ENCODE assay signal across 8 cellular contexts in the genomic region with DNA sequence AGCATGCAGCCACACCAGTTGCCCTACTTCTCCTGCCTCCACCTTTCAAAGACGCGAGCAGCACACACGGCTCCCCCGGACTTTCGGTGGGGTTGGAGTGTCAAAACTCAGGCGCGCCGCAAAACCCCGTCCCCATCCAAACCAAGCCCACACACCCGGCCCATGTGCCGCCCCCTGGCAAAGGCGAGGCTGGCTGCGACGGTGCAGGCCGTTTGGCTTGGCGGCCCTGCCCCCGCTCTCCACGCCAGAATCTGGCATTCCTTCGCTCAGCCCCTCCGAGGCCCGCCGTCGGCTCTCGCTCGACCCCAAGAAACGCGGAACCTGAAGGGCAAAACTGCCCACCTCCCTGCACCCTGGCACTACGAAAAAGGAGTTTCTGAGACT. TPM values are rescaled to one million over a fixed set of nuclear protein-coding genes. Genes with fewer than 3 reads are reported as not detected.
DNase-seq lines count a peak whose midpoint lies in the region; TF ChIP-seq lines count a peak whose summit lies in the region.
"Not testable (repeated sequence)": the region's sequence is repeated elsewhere in the genome, so short reads cannot be mapped to it uniquely, and the experiment has no call there.

No MANE protein-coding gene starts in this region.

- WGBS in urinary bladder, result under 1% methylated on average over 15 of the region's 28 CpGs

- H3K36me3 ChIP-seq in ES-I3 (ENCODE audit: insufficient read depth, low read length); OCI-LY7 (ENCODE audit: insufficient read depth, low read length); urinary bladder (ENCODE audit: insufficient read depth): not testable (repeated sequence)

- peak overlapping the region; percentile 70 for H3K4me3 ChIP-seq in OCI-LY7 (ENCODE audit: low read depth, low read length, poor library complexity, severe bottlenecking)
- H3K4me3 ChIP-seq in mononuclear cell (ENCODE audit: low read length), result peak overlapping the region; percentile 42
- peak overlapping the region; percentile 57 to 86 (median 61) for H3K4me3 ChIP-seq in skin epidermis
- H3K4me3 ChIP-seq in urinary bladder (ENCODE audit: low read depth, low read length), result peak overlapping the region; percentile 45

- POLR2A ChIA-PET in OCI-LY7 (lab: Charles Lee); MCF 10A (lab: Yijun Ruan, JAX): not testable (repeated sequence)

- BruUV-seq in OCI-LY7 (replicated peaks; lab: Mats Ljungman, UMichigan), result not testable (repeated sequence)
- BruUV-seq in MCF 10A (replicated peaks; lab: Mats Ljungman, UMichigan), result TSS peak; percentile 59

- not testable (repeated sequence) for H3K27me3 Mint-ChIP-seq in MCF 10A (ENCODE audit: insufficient read depth, unreplicated experiment)

- peak overlapping the region; percentile 57 for H3K4me2 ChIP-seq in OCI-LY7 (ENCODE audit: low read length)

- H4K20me1 ChIP-seq in OCI-LY7 (ENCODE audit: insufficient read depth, low read length), result not testable (repeated sequence)

- 0 out of 2 replicates have a peak overlapping the region, but pooled peaks have one; percentile 54 for H2AFZ ChIP-seq in OCI-LY7 (ENCODE audit: low read length)

- intact Hi-C loops in OCI-LY7 (cut with micrococcal nuclease; ENCODE audit: unreplicated experiment); MCF 10A (cut with micrococcal nuclease); head of caudate nucleus (cut with DNase I): not testable (repeated sequence)

- H3K36me3 Mint-ChIP-seq in MCF 10A (ENCODE audit: insufficient read depth, unreplicated experiment), result not testable (repeated sequence)

- DNase-seq in OCI-LY7 (ENCODE audit: low spot score); MCF 10A (ENCODE audit: unreplicated experiment): not testable (repeated sequence)
- peak; percentile 15 for DNase-seq in activated CD8-positive, alpha-beta memory T cell treated with anti-CD3 and anti-CD28 coated beads, Interleukin-2, amount 50 U/mL, for 4 hours
- peak in 23 of 42 donors; percentile 0 to 42 (median 12) for DNase-seq in head of caudate nucleus

- H3K4me1 Mint-ChIP-seq in MCF 10A (ENCODE audit: insufficient read depth, unreplicated experiment), result not testable (repeated sequence)

- not testable (repeated sequence) for H3K27ac ChIP-seq in OCI-LY7 (ENCODE audit: low read depth, low read length, poor library complexity, severe bottlenecking); urinary bladder (ENCODE audit: low read depth)
- peak overlapping the region; percentile 74 to 96 (median 92) for H3K27ac ChIP-seq in skin epidermis

- H3K9me3 ChIP-seq in ES-I3 (ENCODE audit: control insufficient read depth, insufficient read depth, low read length); OCI-LY7 (ENCODE audit: low read length); mononuclear cell (ENCODE audit: low read depth, low read length): not testable (repeated sequence)

- not testable (repeated sequence) for TF ChIP-seq CTCF in OCI-LY7 (conservative IDR thresholded peaks at IDR 0.05; ENCODE audit: low read length); MCF 10A (IDR thresholded peaks at IDR 0.05; ENCODE audit: unreplicated experiment)

- not testable (repeated sequence) for H3K79me2 ChIP-seq in OCI-LY7 (ENCODE audit: insufficient read depth, low read depth, low read length)

- H3K27me3 ChIP-seq in mononuclear cell (ENCODE audit: insufficient read depth, low read length), result not testable (repeated sequence)

- peak overlapping the region; percentile 20; the same call in 1 of the 2 replicates for H3K9ac ChIP-seq in ES-I3 (ENCODE audit: low read depth, low read length)

- not testable (repeated sequence) for H3K4me1 ChIP-seq in ES-I3 (ENCODE audit: insufficient read depth, low read length); OCI-LY7 (ENCODE audit: insufficient read depth, low read length, poor library complexity, severe bottlenecking); mononuclear cell (ENCODE audit: insufficient read depth, low read length); urinary bladder (ENCODE audit: insufficient read depth)

- CTCF ChIA-PET in OCI-LY7 (lab: Charles Lee; ENCODE audit: unreplicated experiment); MCF 10A (lab: Yijun Ruan, JAX): not testable (repeated sequence)

- not testable (repeated sequence) for H3K9me2 ChIP-seq in OCI-LY7 (ENCODE audit: insufficient read depth, low read length)

- H3K9me3 Mint-ChIP-seq in MCF 10A (ENCODE audit: unreplicated experiment), result not testable (repeated sequence)

- peak overlapping the region; percentile 63 for H3K4me3 Mint-ChIP-seq in MCF 10A (ENCODE audit: unreplicated experiment)

- not testable (repeated sequence) for H3K27ac Mint-ChIP-seq in MCF 10A (ENCODE audit: low read depth, unreplicated experiment)

RNA-seq across cellular contexts. Expression of a gene that starts 0.8 kb away (rescaled TPM):
- total RNA-seq in OCI-LY7 (2014; rRNA removed; shearing (Covaris generic)), result 31.0 and 36.1 TPM in 2 replicates
- total RNA-seq in OCI-LY7 (2022) (42.0 and 50.6 TPM in 2 replicates), MCF 10A (2022) (122 and 128 TPM in 2 replicates), mononuclear cell (72.8 TPM), urinary bladder (166 TPM)
- polyA plus RNA-seq in urinary bladder, result 33.9 TPM
